In genomic region chr1:58982259-58982998, GRCh38 we compare ENCODE assay signal across 1 cellular context.
TF ChIP-seq lines count a peak whose summit lies in the region.

No MANE protein-coding gene starts in this region.

TF ChIP-seq in HepG2, 621 proteins besides CTCF, POLR2A, EP300 and RAD21 (continued from another document and continues in another):
- TF ChIP-seq, protein P1, sequence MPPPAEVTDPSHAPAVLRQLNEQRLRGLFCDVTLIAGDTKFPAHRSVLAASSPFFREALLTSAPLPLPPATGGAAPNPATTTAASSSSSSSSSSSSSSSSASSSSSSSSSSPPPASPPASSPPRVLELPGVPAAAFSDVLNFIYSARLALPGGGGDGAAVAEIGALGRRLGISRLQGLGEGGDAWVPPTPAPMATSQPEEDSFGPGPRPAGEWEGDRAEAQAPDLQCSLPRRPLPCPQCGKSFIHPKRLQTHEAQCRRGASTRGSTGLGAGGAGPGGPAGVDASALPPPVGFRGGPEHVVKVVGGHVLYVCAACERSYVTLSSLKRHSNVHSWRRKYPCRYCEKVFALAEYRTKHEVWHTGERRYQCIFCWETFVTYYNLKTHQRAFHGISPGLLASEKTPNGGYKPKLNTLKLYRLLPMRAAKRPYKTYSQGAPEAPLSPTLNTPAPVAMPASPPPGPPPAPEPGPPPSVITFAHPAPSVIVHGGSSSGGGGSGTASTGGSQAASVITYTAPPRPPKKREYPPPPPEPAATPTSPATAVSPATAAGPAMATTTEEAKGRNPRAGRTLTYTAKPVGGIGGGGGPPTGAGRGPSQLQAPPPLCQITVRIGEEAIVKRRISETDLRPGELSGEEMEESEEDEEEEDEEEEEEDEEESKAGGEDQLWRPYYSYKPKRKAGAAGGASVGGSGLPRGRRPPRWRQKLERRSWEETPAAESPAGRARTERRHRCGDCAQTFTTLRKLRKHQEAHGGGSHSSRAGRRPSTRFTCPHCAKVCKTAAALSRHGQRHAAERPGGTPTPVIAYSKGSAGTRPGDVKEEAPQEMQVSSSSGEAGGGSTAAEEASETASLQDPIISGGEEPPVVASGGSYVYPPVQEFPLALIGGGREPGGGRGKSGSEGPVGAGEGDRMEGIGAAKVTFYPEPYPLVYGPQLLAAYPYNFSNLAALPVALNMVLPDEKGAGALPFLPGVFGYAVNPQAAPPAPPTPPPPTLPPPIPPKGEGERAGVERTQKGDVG (CRISPR knock-in tag; IDR thresholded peaks at IDR 0.05; ENCODE audit: borderline replicate concordance) = no peak
- TF ChIP-seq FOXK1 (CRISPR knock-in tag; IDR thresholded peaks at IDR 0.05; ENCODE audit: borderline replicate concordance, low read depth) = peak; percentile 70; the same call in 1 of the 2 replicates
- TF ChIP-seq ZNF367 (CRISPR knock-in tag; IDR thresholded peaks at IDR 0.05; ENCODE audit: borderline replicate concordance) = no peak
- peak; percentile 81 for TF ChIP-seq MEF2D (CRISPR knock-in tag; IDR thresholded peaks at IDR 0.05)
- no peak for TF ChIP-seq BATF2 (CRISPR knock-in tag; IDR thresholded peaks at IDR 0.05)
- TF ChIP-seq SRF (IDR thresholded peaks at IDR 0.05; ENCODE audit: low read depth, low read length) = no peak
- TF ChIP-seq TAF15 (IDR thresholded peaks at IDR 0.05; ENCODE audit: low read depth, low read length, poor library complexity, severe bottlenecking) = no peak
- peak; percentile 97 for TF ChIP-seq ZNF652 (CRISPR knock-in tag; IDR thresholded peaks at IDR 0.05; ENCODE audit: borderline replicate concordance, low read depth)
- TF ChIP-seq FOXP1 (IDR thresholded peaks at IDR 0.05) = no peak
- TF ChIP-seq FOXP1 (CRISPR knock-in tag; IDR thresholded peaks at IDR 0.05) = peak; percentile 93
- TF ChIP-seq, protein P2, sequence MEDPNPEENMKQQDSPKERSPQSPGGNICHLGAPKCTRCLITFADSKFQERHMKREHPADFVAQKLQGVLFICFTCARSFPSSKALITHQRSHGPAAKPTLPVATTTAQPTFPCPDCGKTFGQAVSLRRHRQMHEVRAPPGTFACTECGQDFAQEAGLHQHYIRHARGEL (CRISPR knock-in tag; IDR thresholded peaks at IDR 0.05) = no peak
- TF ChIP-seq HNRNPUL1 (IDR thresholded peaks at IDR 0.05; ENCODE audit: low read depth, low read length) = no peak
- peak; percentile 48; the same call in 1 of the 2 replicates for TF ChIP-seq TARDBP (CRISPR knock-in tag; IDR thresholded peaks at IDR 0.05)
- TF ChIP-seq ZBTB38 (CRISPR knock-in tag; IDR thresholded peaks at IDR 0.05) = no peak
- 0 out of 2 replicates have a peak, but pooled peaks have one; percentile 19 for TF ChIP-seq ZNF598 (CRISPR knock-in tag; IDR thresholded peaks at IDR 0.05; ENCODE audit: borderline replicate concordance)
- peak; percentile 16; the same call in 1 of the 2 replicates for TF ChIP-seq HOXA3 (CRISPR knock-in tag; IDR thresholded peaks at IDR 0.05)
- TF ChIP-seq RXRA (CRISPR knock-in tag; IDR thresholded peaks at IDR 0.05) = peak; percentile 40; the same call in 1 of the 2 replicates
- no peak for TF ChIP-seq ZSCAN21 (CRISPR knock-in tag; IDR thresholded peaks at IDR 0.05; ENCODE audit: borderline replicate concordance)
- TF ChIP-seq GATA4 (IDR thresholded peaks at IDR 0.05; ENCODE audit: borderline replicate concordance, low read depth) = no peak
- TF ChIP-seq RARA (CRISPR knock-in tag; IDR thresholded peaks at IDR 0.05) = peak; percentile 88
- TF ChIP-seq EED (CRISPR knock-in tag; IDR thresholded peaks at IDR 0.05) = no peak
- TF ChIP-seq IRX3 (CRISPR knock-in tag; IDR thresholded peaks at IDR 0.05; ENCODE audit: borderline replicate concordance, low read depth) = no peak
- TF ChIP-seq, protein P3, sequence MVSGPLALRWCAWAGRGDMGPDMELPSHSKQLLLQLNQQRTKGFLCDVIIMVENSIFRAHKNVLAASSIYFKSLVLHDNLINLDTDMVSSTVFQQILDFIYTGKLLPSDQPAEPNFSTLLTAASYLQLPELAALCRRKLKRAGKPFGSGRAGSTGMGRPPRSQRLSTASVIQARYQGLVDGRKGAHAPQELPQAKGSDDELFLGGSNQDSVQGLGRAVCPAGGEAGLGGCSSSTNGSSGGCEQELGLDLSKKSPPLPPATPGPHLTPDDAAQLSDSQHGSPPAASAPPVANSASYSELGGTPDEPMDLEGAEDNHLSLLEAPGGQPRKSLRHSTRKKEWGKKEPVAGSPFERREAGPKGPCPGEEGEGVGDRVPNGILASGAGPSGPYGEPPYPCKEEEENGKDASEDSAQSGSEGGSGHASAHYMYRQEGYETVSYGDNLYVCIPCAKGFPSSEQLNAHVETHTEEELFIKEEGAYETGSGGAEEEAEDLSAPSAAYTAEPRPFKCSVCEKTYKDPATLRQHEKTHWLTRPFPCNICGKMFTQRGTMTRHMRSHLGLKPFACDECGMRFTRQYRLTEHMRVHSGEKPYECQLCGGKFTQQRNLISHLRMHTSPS (CRISPR knock-in tag; IDR thresholded peaks at IDR 0.05; ENCODE audit: low read depth) = no peak
- no peak for TF ChIP-seq HNRNPL (IDR thresholded peaks at IDR 0.05; ENCODE audit: low read depth, low read length)
- TF ChIP-seq ZNF609 (CRISPR knock-in tag; IDR thresholded peaks at IDR 0.05; ENCODE audit: borderline replicate concordance) = peak; percentile 60; the same call in 1 of the 2 replicates
- TF ChIP-seq ZNF878 (CRISPR knock-in tag; IDR thresholded peaks at IDR 0.05) = no peak
- TF ChIP-seq ERF (CRISPR knock-in tag; IDR thresholded peaks at IDR 0.05) = no peak
- TF ChIP-seq RELA (CRISPR knock-in tag; IDR thresholded peaks at IDR 0.05) = no peak
- no peak for TF ChIP-seq NCOA5 (CRISPR knock-in tag; IDR thresholded peaks at IDR 0.05)
- TF ChIP-seq REL (CRISPR knock-in tag; conservative IDR thresholded peaks at IDR 0.05) = no peak
- TF ChIP-seq ZNF264 (CRISPR knock-in tag; IDR thresholded peaks at IDR 0.05) = no peak
- no peak for TF ChIP-seq ZBTB21 (CRISPR knock-in tag; IDR thresholded peaks at IDR 0.05)
- no peak for TF ChIP-seq GLI4 (CRISPR knock-in tag; IDR thresholded peaks at IDR 0.05; ENCODE audit: borderline replicate concordance)
- TF ChIP-seq ARID3A (IDR thresholded peaks at IDR 0.05; ENCODE audit: low read depth, low read length) = no peak
- 0 out of 2 replicates have a peak, but pooled peaks have one; percentile 26 for TF ChIP-seq CREM (IDR thresholded peaks at IDR 0.05)
- TF ChIP-seq CREM (CRISPR knock-in tag; IDR thresholded peaks at IDR 0.05) = no peak
- no peak for TF ChIP-seq RAD51 (IDR thresholded peaks at IDR 0.05; ENCODE audit: borderline replicate concordance)
- TF ChIP-seq SIX1 (CRISPR knock-in tag; IDR thresholded peaks at IDR 0.05; ENCODE audit: borderline replicate concordance) = no peak
- TF ChIP-seq TBX2 (CRISPR knock-in tag; IDR thresholded peaks at IDR 0.05; ENCODE audit: borderline replicate concordance) = peak; percentile 75; the same call in 1 of the 2 replicates
- peak; percentile 82 for TF ChIP-seq ARID5B (CRISPR knock-in tag; IDR thresholded peaks at IDR 0.05)
- TF ChIP-seq ZNF317 (CRISPR knock-in tag; IDR thresholded peaks at IDR 0.05) = no peak
- TF ChIP-seq ELF1 (CRISPR knock-in tag; IDR thresholded peaks at IDR 0.05) = no peak
- no peak for TF ChIP-seq ZNF775 (CRISPR knock-in tag; IDR thresholded peaks at IDR 0.05; ENCODE audit: borderline replicate concordance)
- TF ChIP-seq, protein P4, sequence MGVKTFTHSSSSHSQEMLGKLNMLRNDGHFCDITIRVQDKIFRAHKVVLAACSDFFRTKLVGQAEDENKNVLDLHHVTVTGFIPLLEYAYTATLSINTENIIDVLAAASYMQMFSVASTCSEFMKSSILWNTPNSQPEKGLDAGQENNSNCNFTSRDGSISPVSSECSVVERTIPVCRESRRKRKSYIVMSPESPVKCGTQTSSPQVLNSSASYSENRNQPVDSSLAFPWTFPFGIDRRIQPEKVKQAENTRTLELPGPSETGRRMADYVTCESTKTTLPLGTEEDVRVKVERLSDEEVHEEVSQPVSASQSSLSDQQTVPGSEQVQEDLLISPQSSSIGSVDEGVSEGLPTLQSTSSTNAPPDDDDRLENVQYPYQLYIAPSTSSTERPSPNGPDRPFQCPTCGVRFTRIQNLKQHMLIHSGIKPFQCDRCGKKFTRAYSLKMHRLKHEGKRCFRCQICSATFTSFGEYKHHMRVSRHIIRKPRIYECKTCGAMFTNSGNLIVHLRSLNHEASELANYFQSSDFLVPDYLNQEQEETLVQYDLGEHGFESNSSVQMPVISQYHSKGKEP (CRISPR knock-in tag; IDR thresholded peaks at IDR 0.05) = no peak
- TF ChIP-seq, protein P5, sequence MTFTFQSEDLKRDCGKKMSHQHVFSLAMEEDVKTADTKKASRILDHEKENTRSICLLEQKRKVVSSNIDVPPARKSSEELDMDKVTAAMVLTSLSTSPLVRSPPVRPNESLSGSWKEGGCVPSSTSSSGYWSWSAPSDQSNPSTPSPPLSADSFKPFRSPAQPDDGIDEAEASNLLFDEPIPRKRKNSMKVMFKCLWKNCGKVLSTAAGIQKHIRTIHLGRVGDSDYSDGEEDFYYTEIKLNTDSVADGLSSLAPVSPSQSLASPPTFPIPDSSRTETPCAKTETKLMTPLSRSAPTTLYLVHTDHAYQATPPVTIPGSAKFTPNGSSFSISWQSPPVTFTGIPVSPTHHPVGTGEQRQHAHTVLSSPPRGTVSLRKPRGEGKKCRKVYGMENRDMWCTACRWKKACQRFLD (CRISPR knock-in tag; IDR thresholded peaks at IDR 0.05; ENCODE audit: borderline replicate concordance) = no peak
- TF ChIP-seq ZNF670 (CRISPR knock-in tag; IDR thresholded peaks at IDR 0.05; ENCODE audit: borderline replicate concordance) = no peak
- no peak for TF ChIP-seq ZNF543 (CRISPR knock-in tag; IDR thresholded peaks at IDR 0.05)
- no peak for TF ChIP-seq SIX4 (CRISPR knock-in tag; IDR thresholded peaks at IDR 0.05)
- no peak for TF ChIP-seq MTF1 (CRISPR knock-in tag; IDR thresholded peaks at IDR 0.05)
